ENCODE assay signal across 1 cellular context in the genomic region with DNA sequence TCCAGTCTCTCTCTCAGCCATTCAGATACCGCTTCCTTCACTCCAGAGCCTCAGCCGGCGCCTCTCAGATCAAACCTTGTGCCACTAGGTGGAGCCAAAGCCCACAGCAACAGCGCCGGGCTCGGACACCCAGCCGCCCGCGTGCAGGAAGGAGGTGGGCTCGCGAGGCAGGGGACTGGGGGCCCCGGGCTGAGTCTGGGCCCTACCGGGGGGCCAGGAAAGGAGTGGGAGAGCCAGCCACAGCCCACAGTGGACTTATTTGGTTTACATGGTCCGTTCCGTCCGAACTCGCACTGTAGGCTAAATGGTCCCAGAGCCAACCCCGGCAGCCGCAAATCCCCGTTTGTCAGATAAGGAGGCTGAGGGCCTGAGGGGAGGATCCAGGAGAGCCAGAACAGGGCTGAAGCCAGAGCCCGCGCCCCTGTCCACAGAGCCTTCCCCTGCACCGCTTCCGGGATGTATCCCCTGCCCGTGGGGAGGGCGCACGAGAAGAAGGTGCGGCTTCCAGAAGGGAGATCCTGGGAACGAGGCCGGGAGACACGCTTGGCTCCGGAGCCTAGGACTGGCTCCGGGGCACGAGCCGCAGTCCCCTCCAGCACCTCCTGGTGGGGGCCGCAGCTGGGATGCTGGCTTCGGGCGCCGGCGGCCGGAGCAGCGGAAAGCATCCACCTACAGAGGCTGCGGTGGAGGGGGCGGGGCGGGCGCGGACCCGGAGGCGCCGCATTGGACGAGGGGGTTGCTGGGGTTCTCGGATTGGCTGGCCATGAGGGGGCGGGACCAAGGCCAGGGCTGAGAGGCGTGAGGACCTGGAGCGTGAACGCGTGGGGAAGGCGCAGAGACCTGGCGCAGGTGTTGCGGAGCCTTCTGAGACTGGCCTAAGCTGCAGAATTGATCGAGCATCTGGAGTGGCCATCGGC.
TF ChIP-seq lines count a peak whose summit lies in the region.

No MANE protein-coding gene starts in this region.

TF ChIP-seq in SK-N-SH treated with all-trans-retinoic acid at 6 μM for 48 hours, 23 proteins besides CTCF, POLR2A, EP300 and RAD21 (continued from another document):
- TF ChIP-seq, protein P1, sequence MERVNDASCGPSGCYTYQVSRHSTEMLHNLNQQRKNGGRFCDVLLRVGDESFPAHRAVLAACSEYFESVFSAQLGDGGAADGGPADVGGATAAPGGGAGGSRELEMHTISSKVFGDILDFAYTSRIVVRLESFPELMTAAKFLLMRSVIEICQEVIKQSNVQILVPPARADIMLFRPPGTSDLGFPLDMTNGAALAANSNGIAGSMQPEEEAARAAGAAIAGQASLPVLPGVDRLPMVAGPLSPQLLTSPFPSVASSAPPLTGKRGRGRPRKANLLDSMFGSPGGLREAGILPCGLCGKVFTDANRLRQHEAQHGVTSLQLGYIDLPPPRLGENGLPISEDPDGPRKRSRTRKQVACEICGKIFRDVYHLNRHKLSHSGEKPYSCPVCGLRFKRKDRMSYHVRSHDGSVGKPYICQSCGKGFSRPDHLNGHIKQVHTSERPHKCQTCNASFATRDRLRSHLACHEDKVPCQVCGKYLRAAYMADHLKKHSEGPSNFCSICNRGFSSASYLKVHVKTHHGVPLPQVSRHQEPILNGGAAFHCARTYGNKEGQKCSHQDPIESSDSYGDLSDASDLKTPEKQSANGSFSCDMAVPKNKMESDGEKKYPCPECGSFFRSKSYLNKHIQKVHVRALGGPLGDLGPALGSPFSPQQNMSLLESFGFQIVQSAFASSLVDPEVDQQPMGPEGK (CRISPR knock-in tag; IDR thresholded peaks at IDR 0.05; ENCODE audit: borderline replicate concordance) = no peak
- TF ChIP-seq TOX (CRISPR knock-in tag; IDR thresholded peaks at IDR 0.05; ENCODE audit: borderline replicate concordance) = no peak
